Comparison of ENCODE assay signal across 19 cellular contexts in the genomic region with DNA sequence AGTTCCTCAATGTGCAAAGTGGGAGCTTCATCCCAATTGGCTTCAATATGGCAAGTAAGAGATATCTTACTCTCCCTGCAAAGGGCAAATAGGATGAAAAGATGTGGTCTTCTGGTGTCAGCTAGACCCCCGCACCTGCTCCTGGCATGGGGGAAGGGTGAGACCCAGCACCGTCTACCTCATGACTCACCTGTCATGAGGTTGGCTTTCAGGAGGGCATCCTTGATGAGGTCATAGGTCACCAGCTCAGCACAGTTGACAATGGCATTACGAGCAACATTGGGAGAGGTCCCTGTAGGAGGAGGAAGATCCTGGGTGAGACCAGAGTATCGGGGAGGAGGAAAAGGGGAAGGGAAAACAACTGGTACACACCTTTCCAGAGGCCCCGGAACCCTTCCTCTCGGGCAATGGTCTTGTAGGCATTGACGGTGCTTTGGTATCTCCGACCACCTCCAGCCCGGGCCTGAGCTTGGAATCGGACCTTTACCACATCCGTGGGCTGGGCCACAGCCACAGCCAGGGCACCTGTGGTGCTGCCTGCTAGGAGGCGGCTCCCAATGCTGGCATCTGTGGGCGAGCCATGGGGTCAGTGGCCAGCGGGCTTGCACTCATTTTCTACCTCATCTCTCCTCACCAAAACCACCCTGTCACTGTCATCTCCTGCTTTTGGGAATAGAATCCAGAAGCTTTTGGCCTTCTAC. TPM values are rescaled to one million over a fixed set of nuclear protein-coding genes. Genes with fewer than 3 reads are reported as not detected.
DNase-seq lines count a peak whose midpoint lies in the region; ATAC-seq and TF ChIP-seq lines count a peak whose summit lies in the region.
"Had no signal": no experiment of that assay in that cellular context is flagged by ENCODE, and none has a peak within 500 bp of the region (broad histone marks: within the 10 kb centered on the region; RNA-seq: fewer than 3 reads in every experiment).

No MANE protein-coding gene starts in this region.

- H3K36me3 Mint-ChIP-seq in IgD-negative memory B cell (peaks cover 27% of the 10 kb centered on the region), chondrocyte (ENCODE audit: low read depth) (peaks cover 12% of the 10 kb centered on the region)
- peaks cover 98% of the 10 kb centered on the region for H3K36me3 Mint-ChIP-seq in stimulated activated effector memory CD8-positive, alpha-beta T cell treated with anti-CD3 and anti-CD28 coated beads, Interleukin-12 subunit alpha, Interleukin-12 subunit beta, amount 100 ng/mL, for 72 hours

- H3K9me3 ChIP-seq in gastroesophageal sphincter = no peaks in the 10 kb centered on the region
- H3K9me3 ChIP-seq: mucosa of descending colon, pancreas had no signal

- H3K4me3 ChIP-seq in gastroesophageal sphincter = no peak overlapping the region
- H3K4me3 ChIP-seq: mucosa of descending colon, pancreas had no signal

- peak overlapping the region in 3 of 4 donors; percentile 77 to 88 (median 82) for H3K4me3 Mint-ChIP-seq in IgD-negative memory B cell
- H3K4me3 Mint-ChIP-seq in chondrocyte (ENCODE audit: unreplicated experiment) = no peak overlapping the region
- H3K4me3 Mint-ChIP-seq in stimulated activated effector memory CD8-positive, alpha-beta T cell treated with anti-CD3 and anti-CD28 coated beads, Interleukin-12 subunit alpha, Interleukin-12 subunit beta, amount 100 ng/mL, for 72 hours = peak overlapping the region; percentile 99

- H3K4me1 ChIP-seq in gastroesophageal sphincter = peaks cover 0 to 3% (median 0%) of the 10 kb centered on the region in 3 donors

- H3K27ac ChIP-seq in gastroesophageal sphincter = no peak overlapping the region
- H3K27ac ChIP-seq: pancreas had no signal

- TF ChIP-seq CTCF in chondrocyte (IDR thresholded peaks at IDR 0.05) = no peak
- TF ChIP-seq CTCF in gastroesophageal sphincter (IDR thresholded peaks at IDR 0.05) = no peak

- no peaks in the 10 kb centered on the region for H3K27me3 ChIP-seq in gastroesophageal sphincter
- H3K27me3 ChIP-seq: pancreas had no signal

- H3K9me3 Mint-ChIP-seq in IgD-negative memory B cell (no peaks in the 10 kb centered on the region), chondrocyte (ENCODE audit: low read depth) (no peaks in the 10 kb centered on the region)
- H3K9me3 Mint-ChIP-seq in stimulated activated effector memory CD8-positive, alpha-beta T cell treated with anti-CD3 and anti-CD28 coated beads, Interleukin-12 subunit alpha, Interleukin-12 subunit beta, amount 100 ng/mL, for 72 hours = no peaks in the 10 kb centered on the region

- peaks cover 49 to 68% (median 62%) of the 10 kb centered on the region in 3 donors for H3K4me1 Mint-ChIP-seq in IgD-negative memory B cell
- peaks cover 29% of the 10 kb centered on the region for H3K4me1 Mint-ChIP-seq in chondrocyte (ENCODE audit: low read depth)
- H3K4me1 Mint-ChIP-seq in stimulated activated effector memory CD8-positive, alpha-beta T cell treated with anti-CD3 and anti-CD28 coated beads, Interleukin-12 subunit alpha, Interleukin-12 subunit beta, amount 100 ng/mL, for 72 hours = peaks cover 98% of the 10 kb centered on the region

- no peak for TF ChIP-seq EP300 in gastroesophageal sphincter (IDR thresholded peaks at IDR 0.05)

- no peak for ATAC-seq in stimulated activated effector memory CD8-positive, alpha-beta T cell treated with anti-CD3 and anti-CD28 coated beads, Interleukin-12 subunit alpha, Interleukin-12 subunit beta, amount 100 ng/mL, for 72 hours
- ATAC-seq in gastroesophageal sphincter = no peak
- ATAC-seq in HG02642 (IDR thresholded peaks at IDR 0.05; ENCODE audit: poor library complexity, unreplicated experiment) = no peak
- ATAC-seq: mucosa of descending colon, pancreas had no signal

- 87 to 89% methylated on average over 3 to 11 of the region's 14 CpGs for WGBS in gastroesophageal sphincter (ENCODE audit: low coverage in 1 of 2), 2 donors

- peaks cover 0 to 37% of the 10 kb centered on the region in 2 donors for H3K36me3 ChIP-seq in gastroesophageal sphincter
- H3K36me3 ChIP-seq: pancreas had no signal

- H3K27ac Mint-ChIP-seq in IgD-negative memory B cell (peak overlapping the region; percentile 88 to 96 (median 93)), chondrocyte (ENCODE audit: unreplicated experiment) (no peak overlapping the region)
- peak overlapping the region; percentile 98 for H3K27ac Mint-ChIP-seq in stimulated activated effector memory CD8-positive, alpha-beta T cell treated with anti-CD3 and anti-CD28 coated beads, Interleukin-12 subunit alpha, Interleukin-12 subunit beta, amount 100 ng/mL, for 72 hours

- TF ChIP-seq POLR2A in gastroesophageal sphincter (IDR thresholded peaks at IDR 0.05) = no peak

- DNase-seq in activated CD8-positive, alpha-beta memory T cell treated with anti-CD3 and anti-CD28 coated beads for 24 hours = peak; percentile 58
- no peak for DNase-seq in activated CD8-positive, alpha-beta memory T cell treated with anti-CD3 and anti-CD28 coated beads, Interleukin-2, amount 50 U/mL, for 4 hours
- DNase-seq in chondrocyte (ENCODE audit: low spot score) = peak; percentile 79
- DNase-seq in stimulated activated effector memory CD8-positive, alpha-beta T cell treated with anti-CD3 and anti-CD28 coated beads, Interleukin-12 subunit alpha, Interleukin-12 subunit beta, amount 100 ng/mL, for 72 hours (ENCODE audit: low spot score in 2 of 2) = no peak
- no peak for DNase-seq in DMS 273 (lab: John Stamatoyannopoulos, UW; ENCODE audit: unreplicated experiment)
- DNase-seq: amygdala, COR-L47, GF-D8, glutamatergic neuron, Kasumi-1, NCI-H1436, NCI-H2227 treated with DMSO at 0.1 percent for 48 hours, SHP77 treated with DMSO at 0.1 percent for 48 hours had no signal

- H3K27me3 Mint-ChIP-seq in IgD-negative memory B cell (peaks cover 2% of the 10 kb centered on the region), chondrocyte (ENCODE audit: low read depth) (no peaks in the 10 kb centered on the region)

RNA-seq across cellular contexts. Expression of a gene that starts 6.0 kb away (rescaled TPM):
- polyA plus RNA-seq in IgD-negative memory B cell = 1,475 TPM
- total RNA-seq in chondrocyte (10.4 to 47.2 TPM (median 41.0 TPM) in 3 replicates), gastroesophageal sphincter (10 to 100 TPM in 3 of 4 donors, 1 to 10 TPM in 1; 5.8 to 37.2 (median 33.2) TPM)

RNA-seq across cellular contexts. Expression of a gene that starts 25.8 kb away (rescaled TPM):
- polyA plus RNA-seq in IgD-negative memory B cell = 0.35 TPM
- total RNA-seq in chondrocyte (not detected in 3 replicates), gastroesophageal sphincter (not detected)
- total RNA-seq: mucosa of descending colon had no signal
- polyA plus RNA-seq: esophagus had no signal

RNA-seq across cellular contexts. Expression of a gene that starts 32.3 kb away (rescaled TPM):
- polyA plus RNA-seq in IgD-negative memory B cell = 0.19 TPM
- 0.47 to 1.6 TPM (median 1.3 TPM) in 3 replicates for total RNA-seq in chondrocyte
- total RNA-seq in gastroesophageal sphincter = 1 to 10 TPM in 3 of 4 donors, under 1 TPM in 1; 0.64 to 2.5 (median 1.6) TPM

Comparison
In these comparisons a context has a peak if more than half of its experiments do, and no peak if none do; other contexts are left out.
1. DNase-seq: peak in activated CD8-positive, alpha-beta memory T cell treated with anti-CD3 and anti-CD28 coated beads for 24 hours (single experiment) and chondrocyte (single experiment); none in activated CD8-positive, alpha-beta memory T cell treated with anti-CD3 and anti-CD28 coated beads, Interleukin-2, amount 50 U/mL, for 4 hours (single experiment), stimulated activated effector memory CD8-positive, alpha-beta T cell treated with anti-CD3 and anti-CD28 coated beads, Interleukin-12 subunit alpha, Interleukin-12 subunit beta, amount 100 ng/mL, for 72 hours (0 of 2) and DMS 273 (single experiment).